Comparison of ENCODE assay signal across 16 cellular contexts in genomic region chr11:6061475-6061874, GRCh38. TPM values are rescaled to one million over a fixed set of nuclear protein-coding genes. Genes with fewer than 3 reads are reported as not detected.
DNase-seq lines count a peak whose midpoint lies in the region; ATAC-seq and TF ChIP-seq lines count a peak whose summit lies in the region.
"Had no signal": no experiment of that assay in that cellular context is flagged by ENCODE, and none has a peak within 500 bp of the region (broad histone marks: within the 10 kb centered on the region; RNA-seq: fewer than 3 reads in every experiment).

No MANE protein-coding gene starts in this region.

- peaks cover 5% of the 10 kb centered on the region for H3K4me1 ChIP-seq in endodermal cell (ENCODE audit: control insufficient read depth, insufficient read depth, low read length)
- no peaks in the 10 kb centered on the region for H3K4me1 ChIP-seq in smooth muscle cell (ENCODE audit: low read depth)
- H3K4me1 ChIP-seq: BLaER1 had no signal

- H3K4me1 Mint-ChIP-seq in endodermal cell, result peaks cover 20% of the 10 kb centered on the region
- H3K4me1 Mint-ChIP-seq: CD4-positive, alpha-beta memory T cell had no signal

- ATAC-seq in GM21717 (IDR thresholded peaks at IDR 0.05; ENCODE audit: unreplicated experiment), result no peak

- H3K27me3 ChIP-seq in endodermal cell (ENCODE audit: control insufficient read depth, insufficient read depth, low read length, poor library complexity, severe bottlenecking) (no peaks in the 10 kb centered on the region), smooth muscle cell (ENCODE audit: low read depth) (no peaks in the 10 kb centered on the region)
- H3K27me3 ChIP-seq: BLaER1 had no signal

- H4K20me1 ChIP-seq in smooth muscle cell (ENCODE audit: low read depth), result no peaks in the 10 kb centered on the region
- H4K20me1 ChIP-seq: BLaER1 had no signal

- H3F3A ChIP-seq in smooth muscle cell (ENCODE audit: low read depth), result no peaks in the 10 kb centered on the region

- H3K4me2 ChIP-seq in smooth muscle cell, result peak overlapping the region; percentile 31
- H3K4me2 ChIP-seq: BLaER1, KMS-11 had no signal

- H3K9me3 ChIP-seq in endodermal cell (ENCODE audit: control insufficient read depth, low read length), result no peaks in the 10 kb centered on the region
- H3K9me3 ChIP-seq in smooth muscle cell (replicated peaks; ENCODE audit: low read depth), result no peaks in the 10 kb centered on the region
- H3K9me3 ChIP-seq: BLaER1 had no signal

- no peak for TF ChIP-seq CTCF in endodermal cell (conservative IDR thresholded peaks at IDR 0.05)
- no peak for TF ChIP-seq CTCF in smooth muscle cell (IDR thresholded peaks at IDR 0.05; ENCODE audit: borderline replicate concordance, insufficient read depth, poor library complexity, severe bottlenecking)

- H3K27ac Mint-ChIP-seq in endodermal cell, result no peak overlapping the region
- H3K27ac Mint-ChIP-seq: CD14-positive monocyte; CD4-positive, alpha-beta memory T cell; H9 had no signal

- DNase-seq in Daoy (ENCODE audit: low read depth) (peak; percentile 13), LHCN-M2 (ENCODE audit: low read depth) (peak; percentile 3), endodermal cell (peak; percentile 57), smooth muscle cell (lab: John Stamatoyannopoulos, UW; ENCODE audit: unreplicated experiment) (no peak), NCI-H526 treated with DMSO at 0.1 percent for 48 hours (lab: John Stamatoyannopoulos, UW) (no peak), 8988T (no peak)
- DNase-seq: CD4-positive, alpha-beta memory T cell; DMS153; DMS79 treated with DMSO at 0.1 percent for 48 hours; GDM1; H9 had no signal

- no peaks in the 10 kb centered on the region for H3K27me3 Mint-ChIP-seq in endodermal cell (ENCODE audit: insufficient read depth)

- H3K36me3 ChIP-seq in endodermal cell (ENCODE audit: control insufficient read depth, insufficient read depth, low read length) (no peaks in the 10 kb centered on the region), smooth muscle cell (ENCODE audit: low read depth) (no peaks in the 10 kb centered on the region)
- H3K36me3 ChIP-seq: BLaER1 had no signal

- no peak overlapping the region for H2AFZ ChIP-seq in smooth muscle cell (ENCODE audit: low read depth)

- H3K4me3 ChIP-seq in endodermal cell (ENCODE audit: low read length), result no peak overlapping the region
- no peak overlapping the region for H3K4me3 ChIP-seq in smooth muscle cell
- H3K4me3 ChIP-seq: BLaER1 had no signal

- no peaks in the 10 kb centered on the region for H3K79me2 ChIP-seq in smooth muscle cell (ENCODE audit: low read depth)

- H3K9me3 Mint-ChIP-seq in endodermal cell, result no peaks in the 10 kb centered on the region
- H3K9me3 Mint-ChIP-seq: H9 had no signal

- no peak overlapping the region for H3K9ac ChIP-seq in endodermal cell (ENCODE audit: extremely low read depth, low read length, poor library complexity, severe bottlenecking)
- no peak overlapping the region for H3K9ac ChIP-seq in smooth muscle cell (ENCODE audit: low read depth)
- H3K9ac ChIP-seq: BLaER1, KMS-11 had no signal

- no peaks in the 10 kb centered on the region for H3K36me3 Mint-ChIP-seq in endodermal cell (ENCODE audit: low read depth)
- H3K36me3 Mint-ChIP-seq: CD4-positive, alpha-beta memory T cell had no signal

- no peak overlapping the region for H3K27ac ChIP-seq in endodermal cell (ENCODE audit: low read depth, low read length)
- peak overlapping the region; percentile 35 for H3K27ac ChIP-seq in smooth muscle cell (ENCODE audit: low read depth)
- H3K27ac ChIP-seq: BLaER1, KMS-11 had no signal

- H3K4me3 Mint-ChIP-seq in endodermal cell, result no peak overlapping the region
- H3K4me3 Mint-ChIP-seq: CD14-positive monocyte; CD4-positive, alpha-beta memory T cell; H9 had no signal

- WGBS in endodermal cell (ENCODE audit: insufficient coverage in 1 of 2, insufficient read length in 1 of 2), 2 experiments, result 76 to 83% methylated on average over 2 to 3 of the region's 3 CpGs
- 15% methylated on average over 3 of the region's 3 CpGs for WGBS in smooth muscle cell (ENCODE audit: low lambda C conversion rate)

RNA-seq across cellular contexts. Expression of gene OR56A1, which starts 30.9 kb away (rescaled TPM):
- total RNA-seq in Daoy (2014; rRNA removed; shearing (Covaris generic)), result under 0.01 TPM in 1 of 2 replicates, not detected in the other
- total RNA-seq in LHCN-M2 (2014; rRNA removed), result not detected in 2 replicates
- polyA plus RNA-seq in LHCN-M2 (2012), result not detected
- under 1 TPM; 0.15 to 0.31 TPM for total RNA-seq in endodermal cell
- not detected for polyA plus RNA-seq in endodermal cell (2013, experiment 1 of 2)
- not detected for polyA plus RNA-seq in endodermal cell (2013, experiment 2 of 2)
- total RNA-seq in smooth muscle cell, result 0.04 and 0.22 TPM in 2 replicates
- polyA plus RNA-seq in smooth muscle cell, result not detected in 2 replicates
- total RNA-seq: CD4-positive, alpha-beta memory T cell had no signal
- polyA plus RNA-seq: CD14-positive monocyte; CD4-positive, alpha-beta memory T cell had no signal

RNA-seq across cellular contexts. Expression of gene OR56B4, which starts 46.0 kb away (rescaled TPM):
- total RNA-seq in Daoy (2014; rRNA removed; shearing (Covaris generic)), result not detected in 2 replicates
- total RNA-seq in LHCN-M2 (2014; rRNA removed) (not detected in 2 replicates), endodermal cell (not detected), smooth muscle cell (not detected in 2 replicates)
- polyA plus RNA-seq in LHCN-M2 (2012), result not detected
- not detected for polyA plus RNA-seq in endodermal cell (2013, experiment 1 of 2)
- polyA plus RNA-seq in endodermal cell (2013, experiment 2 of 2), result not detected
- polyA plus RNA-seq in smooth muscle cell, result 0.15 TPM in 1 of 2 replicates, not detected in the other
- total RNA-seq: CD4-positive, alpha-beta memory T cell; H1; H9 had no signal
- polyA plus RNA-seq: CD14-positive monocyte; CD4-positive, alpha-beta memory T cell; H1 had no signal

RNA-seq across cellular contexts. Expression of gene OR56A4, which starts 54.7 kb away (rescaled TPM):
- total RNA-seq in Daoy (2014; rRNA removed; shearing (Covaris generic)), result not detected in 2 replicates
- not detected in 2 replicates for total RNA-seq in LHCN-M2 (2014; rRNA removed)
- not detected for polyA plus RNA-seq in LHCN-M2 (2012)
- under 1 TPM; 0.15 to 0.59 TPM for total RNA-seq in endodermal cell
- polyA plus RNA-seq in endodermal cell (2013, experiment 1 of 2), result not detected
- not detected for polyA plus RNA-seq in endodermal cell (2013, experiment 2 of 2)
- 0.13 TPM in 1 of 2 replicates, not detected in the other for total RNA-seq in smooth muscle cell
- polyA plus RNA-seq in smooth muscle cell, result not detected in 2 replicates
- total RNA-seq: CD4-positive, alpha-beta memory T cell; H1; H9 had no signal
- polyA plus RNA-seq: CD14-positive monocyte; CD4-positive, alpha-beta memory T cell had no signal

Comparison
In these comparisons a context has a peak if more than half of its experiments do, and no peak if none do; other contexts are left out.
1. DNase-seq: peak in Daoy (single experiment), LHCN-M2 (single experiment) and endodermal cell (single experiment); none in smooth muscle cell (single experiment), NCI-H526 treated with DMSO at 0.1 percent for 48 hours (single experiment) and 8988T (single experiment).